Comparison of ENCODE assay signal across 28 cellular contexts in genomic region chr4:877502-877901, GRCh38. TPM values are rescaled to one million over a fixed set of nuclear protein-coding genes. Genes with fewer than 3 reads are reported as not detected.
A peak's percentile ranks its signal among the peaks of the same experiment; 100 is the strongest.
DNase-seq lines count a peak whose midpoint lies in the region; ATAC-seq, FAIRE-seq and TF ChIP-seq lines count a peak whose summit lies in the region.
"Had no signal": no experiment of that assay in that cellular context is flagged by ENCODE, and none has a peak within 500 bp of the region (broad histone marks: within the 10 kb centered on the region; RNA-seq: fewer than 3 reads in every experiment).

No MANE protein-coding gene starts in this region.

- no peaks in the 10 kb centered on the region for H3K9me3 Mint-ChIP-seq in activated T-helper 1 cell treated with anti-CD3 and anti-CD28 coated beads, Interleukin-12 subunit alpha, Interleukin-12 subunit beta, Interleukin-2, Interleukin-4 antibody, amounts not matched to agents 30 ng/mL and 10 ng/mL and 1 ng/mL, durations not matched to agents 14 hours and 24 hours and 36 hours
- peaks cover 15% of the 10 kb centered on the region for H3K9me3 Mint-ChIP-seq in glutamatergic neuron (ENCODE audit: unreplicated experiment)
- H3K9me3 Mint-ChIP-seq in WTC11, result no peaks in the 10 kb centered on the region
- H3K9me3 Mint-ChIP-seq in HFFc6, result no peaks in the 10 kb centered on the region
- H3K9me3 Mint-ChIP-seq: CD4-positive, alpha-beta T cell; H9; IgD-negative memory B cell had no signal

- POLR2A ChIA-PET in HepG2 (lab: Yijun Ruan, JAX), result no interaction called here
- POLR2A ChIA-PET in WTC11 (lab: Charles Lee), result no interaction called here

- no peak for ATAC-seq in HepG2
- no peak for ATAC-seq in right lobe of liver
- no peak for ATAC-seq in WTC11
- ATAC-seq: PC-3, Right ventricle myocardium inferior had no signal

- DNase-seq in HepG2 (ENCODE audit: low spot score) (no peak), right lobe of liver (no peak), glutamatergic neuron (no peak), WTC11 (ENCODE audit: low spot score) (no peak), HFFc6 (no peak), uterus (no peak)
- no peak for DNase-seq in activated T-helper 1 cell treated with anti-CD3 and anti-CD28 coated beads, Interleukin-12 subunit alpha, Interleukin-12 subunit beta, Interleukin-2, Interleukin-4 antibody, amounts not matched to agents 30 ng/mL and 10 ng/mL and 1 ng/mL, durations not matched to agents 14 hours and 24 hours and 36 hours (ENCODE audit: low spot score)
- DNase-seq: AML-193; CD4-positive, alpha-beta T cell; NCI-H1048; NCI-H1417; NCI-H1694; NCI-H2029 treated with DMSO at 0.1 percent for 48 hours; NCI-H446 treated with DMSO at 0.1 percent for 48 hours; NCI-H526; NCI-H82; NK-92 treated with Interleukin-12 subunit alpha and Interleukin-12 subunit beta, amount 100 ng/mL, for 24 hours; PC-3; SJCRH30 had no signal

- CTCF ChIA-PET in HepG2 (lab: Yijun Ruan, JAX; ENCODE audit: low intra/inter-chr PET ratio, low total read pairs), result no interaction called here
- CTCF ChIA-PET in WTC11 (lab: Charles Lee), result no interaction called here

- H3K27ac Mint-ChIP-seq in activated T-helper 1 cell treated with anti-CD3 and anti-CD28 coated beads, Interleukin-12 subunit alpha, Interleukin-12 subunit beta, Interleukin-2, Interleukin-4 antibody, amounts not matched to agents 30 ng/mL and 10 ng/mL and 1 ng/mL, durations not matched to agents 14 hours and 24 hours and 36 hours, result peak overlapping the region; percentile 81
- H3K27ac Mint-ChIP-seq in glutamatergic neuron (ENCODE audit: unreplicated experiment) (peak overlapping the region; percentile 18), WTC11 (no peak overlapping the region), HFFc6 (no peak overlapping the region)

- TF ChIP-seq CTCF in HepG2 (CRISPR knock-in tag; IDR thresholded peaks at IDR 0.05), result no peak
- TF ChIP-seq CTCF in right lobe of liver (IDR thresholded peaks at IDR 0.05), result no peak
- TF ChIP-seq CTCF in glutamatergic neuron (IDR thresholded peaks at IDR 0.05; ENCODE audit: partially characterized antibody, unreplicated experiment), result no peak
- TF ChIP-seq CTCF in WTC11 (IDR thresholded peaks at IDR 0.05), result no peak
- no peak for TF ChIP-seq CTCF in HFFc6 (IDR thresholded peaks at IDR 0.05)
- TF ChIP-seq CTCF in uterus (IDR thresholded peaks at IDR 0.05), result no peak

- H4K20me1 ChIP-seq in HepG2 (ENCODE audit: insufficient read depth, low read length), result no peaks in the 10 kb centered on the region

- H3K27ac ChIP-seq in HepG2 (ENCODE audit: extremely low read length, insufficient read depth, low read length), result no peak overlapping the region
- no peak overlapping the region for H3K27ac ChIP-seq in right lobe of liver
- H3K27ac ChIP-seq in uterus, result no peak overlapping the region
- H3K27ac ChIP-seq: A549; BLaER1 treated with 17β-estradiol and CSF1 and Interleukin-3, amounts not matched to agents 10 nM and 100 nM; GM23248; SJCRH30 had no signal

- H3K9me3 ChIP-seq in HepG2 (ENCODE audit: low read length) (no peaks in the 10 kb centered on the region), right lobe of liver (no peaks in the 10 kb centered on the region), uterus (no peaks in the 10 kb centered on the region)
- H3K9me3 ChIP-seq: A549; BLaER1 treated with 17β-estradiol and CSF1 and Interleukin-3, amounts not matched to agents 10 nM and 100 nM; SJCRH30 had no signal

- no peak for TF ChIP-seq RAD21 in HepG2 (CRISPR knock-in tag; IDR thresholded peaks at IDR 0.05)

- H3K4me1 Mint-ChIP-seq in activated T-helper 1 cell treated with anti-CD3 and anti-CD28 coated beads, Interleukin-12 subunit alpha, Interleukin-12 subunit beta, Interleukin-2, Interleukin-4 antibody, amounts not matched to agents 30 ng/mL and 10 ng/mL and 1 ng/mL, durations not matched to agents 14 hours and 24 hours and 36 hours (ENCODE audit: low read depth), result peaks cover 41% of the 10 kb centered on the region
- H3K4me1 Mint-ChIP-seq in glutamatergic neuron (ENCODE audit: low read depth, unreplicated experiment), result peaks cover 12% of the 10 kb centered on the region
- no peaks in the 10 kb centered on the region for H3K4me1 Mint-ChIP-seq in WTC11
- no peaks in the 10 kb centered on the region for H3K4me1 Mint-ChIP-seq in HFFc6 (ENCODE audit: low read depth)
- H3K4me1 Mint-ChIP-seq: H9 had no signal

- no peaks in the 10 kb centered on the region for H3K79me2 ChIP-seq in HepG2 (ENCODE audit: insufficient read depth, low read length)

- no peak overlapping the region for H2AFZ ChIP-seq in HepG2 (ENCODE audit: low read length)
- H2AFZ ChIP-seq: GM23248 had no signal

- WGBS in HepG2 (ENCODE audit: low lambda C conversion rate), result 94% methylated on average over 23 of the region's 25 CpGs
- 86% methylated on average over 7 of the region's 25 CpGs for WGBS in right lobe of liver (ENCODE audit: insufficient coverage, low coverage, low lambda C conversion rate, missing lambda C conversion rate)

- H3K36me3 Mint-ChIP-seq in activated T-helper 1 cell treated with anti-CD3 and anti-CD28 coated beads, Interleukin-12 subunit alpha, Interleukin-12 subunit beta, Interleukin-2, Interleukin-4 antibody, amounts not matched to agents 30 ng/mL and 10 ng/mL and 1 ng/mL, durations not matched to agents 14 hours and 24 hours and 36 hours (ENCODE audit: low read depth), result peaks cover 51% of the 10 kb centered on the region
- H3K36me3 Mint-ChIP-seq in glutamatergic neuron (ENCODE audit: unreplicated experiment) (peaks cover 9% of the 10 kb centered on the region), WTC11 (peaks cover 19% of the 10 kb centered on the region), HFFc6 (ENCODE audit: low read depth) (peaks cover 39% of the 10 kb centered on the region)

- TF ChIP-seq EP300 in HepG2 (IDR thresholded peaks at IDR 0.05; ENCODE audit: low read depth in 2 of 2, low read length in 2 of 2) (no peak), HepG2 (CRISPR knock-in tag; IDR thresholded peaks at IDR 0.05; ENCODE audit: borderline replicate concordance) (no peak)

- no peak for FAIRE-seq in HepG2 (lab: Jason Lieb, UNC)
- FAIRE-seq: A549, GM18507, HTR-8/SVneo had no signal

- intact Hi-C loops in HepG2 (cut with micrococcal nuclease; ENCODE audit: unreplicated experiment) (no loop called here), right lobe of liver (cut with DNase I) (no loop called here), uterus (cut with DNase I; ENCODE audit: low total_unique reads) (no loop called here)
- intact Hi-C loops in activated T-helper 1 cell treated with anti-CD3 and anti-CD28 coated beads, Interleukin-12 subunit alpha, Interleukin-12 subunit beta, Interleukin-2, Interleukin-4 antibody, amounts not matched to agents 30 ng/mL and 10 ng/mL and 1 ng/mL, durations not matched to agents 14 hours and 24 hours and 36 hours (cut with micrococcal nuclease), result loop anchor here (5.0 kb wide), 2 partner anchors 50 to 275 kb away; partner anchors contain the start of gene CPLX1

- peaks cover 22% of the 10 kb centered on the region for H3K4me1 ChIP-seq in HepG2 (ENCODE audit: insufficient read depth, low read length)
- H3K4me1 ChIP-seq in right lobe of liver, result no peaks in the 10 kb centered on the region
- no peaks in the 10 kb centered on the region for H3K4me1 ChIP-seq in uterus
- H3K4me1 ChIP-seq: A549 had no signal

- H3K4me3 ChIP-seq in HepG2 (replicated peaks in 1 of 3; ENCODE audit: insufficient read depth in 1 of 3, low read depth in 2 of 3, low read length in 3 of 3) (no peak overlapping the region), right lobe of liver (no peak overlapping the region), uterus (no peak overlapping the region)
- H3K4me3 ChIP-seq: A549; BLaER1 treated with 17β-estradiol and CSF1 and Interleukin-3, amounts not matched to agents 10 nM and 100 nM; GM23248; SJCRH30 had no signal

- no peak overlapping the region for H3K4me2 ChIP-seq in HepG2 (ENCODE audit: low read depth, low read length)
- H3K4me2 ChIP-seq: A549; BLaER1 treated with 17β-estradiol and CSF1 and Interleukin-3, amounts not matched to agents 10 nM and 100 nM had no signal

- TF ChIP-seq POLR2A in HepG2 (IDR thresholded peaks at IDR 0.05; ENCODE audit: insufficient read depth in 1 of 2, low read depth in 2 of 2, low read length in 2 of 2), result no peak
- TF ChIP-seq POLR2A in right lobe of liver (IDR thresholded peaks at IDR 0.05), result no peak
- TF ChIP-seq POLR2A in uterus (IDR thresholded peaks at IDR 0.05), result no peak

- no TSS peak for BruUV-seq in HepG2 (replicated peaks; lab: Mats Ljungman, UMichigan)

- H3K36me3 ChIP-seq in HepG2 (replicated peaks in 1 of 2; ENCODE audit: control insufficient read depth in 1 of 2, insufficient read depth in 2 of 2, low read length in 2 of 2), result peaks cover 7 to 29% of the 10 kb centered on the region in 2 experiments
- H3K36me3 ChIP-seq in right lobe of liver, result peaks cover 0 to 67% (median 10%) of the 10 kb centered on the region in 4 donors
- H3K36me3 ChIP-seq in uterus, result no peaks in the 10 kb centered on the region

- H3K9ac ChIP-seq in HepG2 (ENCODE audit: insufficient read depth, low read depth, low read length), result no peak overlapping the region
- H3K9ac ChIP-seq: BLaER1 treated with 17β-estradiol and CSF1 and Interleukin-3, amounts not matched to agents 10 nM and 100 nM; GM23248 had no signal

- in situ Hi-C loops in HepG2 (cut with HindIII; ENCODE audit: extremely low pct_ligation_motif_present, low pct_unique_long_range_greater_than_20kb), result no loop called here

- no peaks in the 10 kb centered on the region for H3K27me3 ChIP-seq in HepG2 (ENCODE audit: control insufficient read depth in 1 of 2, insufficient read depth in 2 of 2, low read length in 2 of 2)
- no peaks in the 10 kb centered on the region for H3K27me3 ChIP-seq in right lobe of liver
- H3K27me3 ChIP-seq in uterus, result no peaks in the 10 kb centered on the region
- H3K27me3 ChIP-seq: BLaER1 treated with 17β-estradiol and CSF1 and Interleukin-3, amounts not matched to agents 10 nM and 100 nM; SJCRH30 had no signal

- H3K27me3 Mint-ChIP-seq in activated T-helper 1 cell treated with anti-CD3 and anti-CD28 coated beads, Interleukin-12 subunit alpha, Interleukin-12 subunit beta, Interleukin-2, Interleukin-4 antibody, amounts not matched to agents 30 ng/mL and 10 ng/mL and 1 ng/mL, durations not matched to agents 14 hours and 24 hours and 36 hours (ENCODE audit: insufficient read depth), result no peaks in the 10 kb centered on the region
- H3K27me3 Mint-ChIP-seq in glutamatergic neuron (ENCODE audit: unreplicated experiment) (peaks cover 6% of the 10 kb centered on the region), WTC11 (ENCODE audit: low read depth) (no peaks in the 10 kb centered on the region), HFFc6 (ENCODE audit: insufficient read depth) (peaks cover 5% of the 10 kb centered on the region; the same call in 1 of the 2 replicates)
- H3K27me3 Mint-ChIP-seq: CD4-positive, alpha-beta T cell; IgD-negative memory B cell had no signal

- H3K4me3 Mint-ChIP-seq in activated T-helper 1 cell treated with anti-CD3 and anti-CD28 coated beads, Interleukin-12 subunit alpha, Interleukin-12 subunit beta, Interleukin-2, Interleukin-4 antibody, amounts not matched to agents 30 ng/mL and 10 ng/mL and 1 ng/mL, durations not matched to agents 14 hours and 24 hours and 36 hours, result no peak overlapping the region
- H3K4me3 Mint-ChIP-seq in glutamatergic neuron (ENCODE audit: unreplicated experiment) (no peak overlapping the region), WTC11 (no peak overlapping the region), HFFc6 (no peak overlapping the region)
- H3K4me3 Mint-ChIP-seq: H9, IgD-negative memory B cell had no signal

RNA-seq across cellular contexts. Expression of gene CPLX1, which starts 51.6 kb away (rescaled TPM):
- total RNA-seq in HepG2 (2016; rRNA removed; fragmentation: Illumina TruSeq; extraction: Trizol), result 0.18 and 0.36 TPM in 2 replicates
- 0.30 TPM in 1 of 2 replicates, not detected in the other for total RNA-seq in HepG2 (2016; cell fraction: cytosol; rRNA removed; fragmentation: Illumina TruSeq; extraction: Trizol; ENCODE audit: low read depth)
- 0.16 and 0.24 TPM in 2 replicates for total RNA-seq in HepG2 (2016; cell fraction: insoluble cytoplasmic fraction; rRNA removed; fragmentation: Illumina TruSeq; extraction: Trizol)
- 0.37 and 0.48 TPM in 2 replicates for total RNA-seq in HepG2 (2016; cell fraction: membrane; rRNA removed; fragmentation: Illumina TruSeq; extraction: Trizol)
- total RNA-seq in HepG2 (2016; cell fraction: nucleus; rRNA removed; fragmentation: Illumina TruSeq; extraction: Trizol), result not detected in 2 replicates
- 0.18 and 0.57 TPM in 2 replicates for polyA plus RNA-seq in HepG2 (2011; rRNA removed)
- polyA plus RNA-seq in HepG2 (2011; cell fraction: cytosol; rRNA removed), result 0.08 and 0.18 TPM in 2 replicates
- 0.58 and 0.95 TPM in 2 replicates for polyA plus RNA-seq in HepG2 (2011; cell fraction: nucleus; rRNA removed)
- polyA plus RNA-seq in HepG2 (2012), result 0.87 and 3.8 TPM in 2 replicates
- polyA plus RNA-seq in HepG2 (2016; cell fraction: cytosol; fragmentation: Illumina TruSeq; extraction: Trizol; ENCODE audit: low read depth), result 0.68 and 0.69 TPM in 2 replicates
- polyA plus RNA-seq in HepG2 (2016; cell fraction: insoluble cytoplasmic fraction; fragmentation: Illumina TruSeq; extraction: Trizol; ENCODE audit: low read depth), result 0.49 and 0.90 TPM in 2 replicates
- polyA plus RNA-seq in HepG2 (2016; cell fraction: membrane; fragmentation: Illumina TruSeq; extraction: Trizol; ENCODE audit: low read depth), result 0.89 and 1.3 TPM in 2 replicates
- 0.38 and 0.60 TPM in 2 replicates for polyA plus RNA-seq in HepG2 (2016; cell fraction: nucleus; fragmentation: Illumina TruSeq; extraction: Trizol; ENCODE audit: insufficient read depth, low read depth)
- polyA minus RNA-seq in HepG2 (2011; rRNA and poly(A)+ RNA removed; ENCODE audit: low replicate concordance), result 0.12 and 0.68 TPM in 2 replicates
- 0.30 TPM in 1 of 2 replicates, not detected in the other for polyA minus RNA-seq in HepG2 (2011; cell fraction: cytosol; rRNA and poly(A)+ RNA removed)
- 0.25 TPM in 1 of 2 replicates, not detected in the other for polyA minus RNA-seq in HepG2 (2011; cell fraction: nucleus; rRNA and poly(A)+ RNA removed)
- 1 to 10 TPM in 5 of 6 experiments, under 1 TPM in 1; 0.86 to 3.7 (median 2.4) TPM for total RNA-seq in right lobe of liver
- 1.3 and 1.5 TPM in 2 replicates for total RNA-seq in activated T-helper 1 cell treated with anti-CD3 and anti-CD28 coated beads, Interleukin-12 subunit alpha, Interleukin-12 subunit beta, Interleukin-2, Interleukin-4 antibody, amounts not matched to agents 30 ng/mL and 10 ng/mL and 1 ng/mL, durations not matched to agents 14 hours and 24 hours and 36 hours
- 115 TPM for total RNA-seq in glutamatergic neuron (ENCODE audit: unreplicated experiment)
- total RNA-seq in WTC11 (2021), result 1.5 to 3.5 TPM (median 2.0 TPM) in 3 replicates
- total RNA-seq in HFFc6 (2021; fragmentation: NEBNext Ultra II Directional; extraction: Animal tissue kit (Norgen Biotek cat#: 25700)), result under 1 TPM in 5 of 6 experiments, not detected in 1; 0.12 to 0.32 (median 0.20) TPM
- 10 to 100 TPM in 1 of 4 donors, 1 to 10 TPM in 1, under 1 TPM in 2; 0.14 to 15.1 (median 2.0) TPM for total RNA-seq in uterus
- total RNA-seq: Daoy, GM23248 had no signal
- polyA plus RNA-seq: GM23248, IgD-negative memory B cell had no signal

RNA-seq across cellular contexts. Expression of gene GAK, which starts 54.6 kb away (rescaled TPM):
- total RNA-seq in HepG2 (2016; rRNA removed; fragmentation: Illumina TruSeq; extraction: Trizol) (28.0 and 44.3 TPM in 2 replicates), right lobe of liver (10 to 100 TPM; 53.2 to 85.0 (median 64.5) TPM), glutamatergic neuron (ENCODE audit: unreplicated experiment) (123 TPM), WTC11 (2021) (108 to 121 TPM (median 108 TPM) in 3 replicates), uterus (1,000 to 10,000 TPM in 1 of 4 donors, 100 to 1,000 TPM in 1, 10 to 100 TPM in 2; 50.6 to 1,098 (median 104) TPM)
- 9.9 and 11.6 TPM in 2 replicates for total RNA-seq in HepG2 (2016; cell fraction: cytosol; rRNA removed; fragmentation: Illumina TruSeq; extraction: Trizol; ENCODE audit: low read depth)
- total RNA-seq in HepG2 (2016; cell fraction: insoluble cytoplasmic fraction; rRNA removed; fragmentation: Illumina TruSeq; extraction: Trizol), result 24.5 and 43.0 TPM in 2 replicates
- 17.1 and 19.6 TPM in 2 replicates for total RNA-seq in HepG2 (2016; cell fraction: membrane; rRNA removed; fragmentation: Illumina TruSeq; extraction: Trizol)
- total RNA-seq in HepG2 (2016; cell fraction: nucleus; rRNA removed; fragmentation: Illumina TruSeq; extraction: Trizol), result 31.0 and 34.6 TPM in 2 replicates
- polyA plus RNA-seq in HepG2 (2011; rRNA removed), result 17.5 and 22.2 TPM in 2 replicates
- 10.0 and 13.8 TPM in 2 replicates for polyA plus RNA-seq in HepG2 (2011; cell fraction: cytosol; rRNA removed)
- polyA plus RNA-seq in HepG2 (2011; cell fraction: nucleus; rRNA removed), result 116 and 155 TPM in 2 replicates
- 26.0 and 32.2 TPM in 2 replicates for polyA plus RNA-seq in HepG2 (2012)
- 5.1 and 5.7 TPM in 2 replicates for polyA plus RNA-seq in HepG2 (2016; cell fraction: cytosol; fragmentation: Illumina TruSeq; extraction: Trizol; ENCODE audit: low read depth)
- polyA plus RNA-seq in HepG2 (2016; cell fraction: insoluble cytoplasmic fraction; fragmentation: Illumina TruSeq; extraction: Trizol; ENCODE audit: low read depth), result 23.9 and 29.6 TPM in 2 replicates
- polyA plus RNA-seq in HepG2 (2016; cell fraction: membrane; fragmentation: Illumina TruSeq; extraction: Trizol; ENCODE audit: low read depth), result 12.2 TPM in 2 replicates
- 90.4 and 98.9 TPM in 2 replicates for polyA plus RNA-seq in HepG2 (2016; cell fraction: nucleus; fragmentation: Illumina TruSeq; extraction: Trizol; ENCODE audit: insufficient read depth, low read depth)
- polyA minus RNA-seq in HepG2 (2011; rRNA and poly(A)+ RNA removed; ENCODE audit: low replicate concordance), result 24.0 and 27.1 TPM in 2 replicates
- polyA minus RNA-seq in HepG2 (2011; cell fraction: cytosol; rRNA and poly(A)+ RNA removed), result 17.5 and 19.4 TPM in 2 replicates
- 30.3 and 44.2 TPM in 2 replicates for polyA minus RNA-seq in HepG2 (2011; cell fraction: nucleus; rRNA and poly(A)+ RNA removed)
- total RNA-seq in activated T-helper 1 cell treated with anti-CD3 and anti-CD28 coated beads, Interleukin-12 subunit alpha, Interleukin-12 subunit beta, Interleukin-2, Interleukin-4 antibody, amounts not matched to agents 30 ng/mL and 10 ng/mL and 1 ng/mL, durations not matched to agents 14 hours and 24 hours and 36 hours, result 146 and 149 TPM in 2 replicates
- total RNA-seq in HFFc6 (2021; fragmentation: NEBNext Ultra II Directional; extraction: Animal tissue kit (Norgen Biotek cat#: 25700)), result 10 to 100 TPM; 65.8 to 72.9 (median 69.1) TPM

RNA-seq across cellular contexts. Expression of gene TMEM175, which starts 54.8 kb away (rescaled TPM):
- 1.6 and 5.1 TPM in 2 replicates for total RNA-seq in HepG2 (2016; rRNA removed; fragmentation: Illumina TruSeq; extraction: Trizol)
- total RNA-seq in HepG2 (2016; cell fraction: cytosol; rRNA removed; fragmentation: Illumina TruSeq; extraction: Trizol; ENCODE audit: low read depth), result 1.9 and 3.4 TPM in 2 replicates
- total RNA-seq in HepG2 (2016; cell fraction: insoluble cytoplasmic fraction; rRNA removed; fragmentation: Illumina TruSeq; extraction: Trizol), result 1.1 and 3.6 TPM in 2 replicates
- total RNA-seq in HepG2 (2016; cell fraction: membrane; rRNA removed; fragmentation: Illumina TruSeq; extraction: Trizol), result 2.0 and 2.5 TPM in 2 replicates
- total RNA-seq in HepG2 (2016; cell fraction: nucleus; rRNA removed; fragmentation: Illumina TruSeq; extraction: Trizol), result 5.8 and 6.7 TPM in 2 replicates
- 9.9 and 20.1 TPM in 2 replicates for polyA plus RNA-seq in HepG2 (2011; rRNA removed)
- polyA plus RNA-seq in HepG2 (2011; cell fraction: cytosol; rRNA removed), result 6.1 TPM in 2 replicates
- 134 and 138 TPM in 2 replicates for polyA plus RNA-seq in HepG2 (2011; cell fraction: nucleus; rRNA removed)
- polyA plus RNA-seq in HepG2 (2012), result 7.2 and 10.7 TPM in 2 replicates
- polyA plus RNA-seq in HepG2 (2016; cell fraction: cytosol; fragmentation: Illumina TruSeq; extraction: Trizol; ENCODE audit: low read depth), result 1.4 and 3.1 TPM in 2 replicates
- 1.9 and 2.6 TPM in 2 replicates for polyA plus RNA-seq in HepG2 (2016; cell fraction: insoluble cytoplasmic fraction; fragmentation: Illumina TruSeq; extraction: Trizol; ENCODE audit: low read depth)
- polyA plus RNA-seq in HepG2 (2016; cell fraction: membrane; fragmentation: Illumina TruSeq; extraction: Trizol; ENCODE audit: low read depth), result 1.9 and 2.2 TPM in 2 replicates
- 19.6 and 19.8 TPM in 2 replicates for polyA plus RNA-seq in HepG2 (2016; cell fraction: nucleus; fragmentation: Illumina TruSeq; extraction: Trizol; ENCODE audit: insufficient read depth, low read depth)
- polyA minus RNA-seq in HepG2 (2011; rRNA and poly(A)+ RNA removed; ENCODE audit: low replicate concordance), result 15.5 and 17.1 TPM in 2 replicates
- 5.5 and 6.9 TPM in 2 replicates for polyA minus RNA-seq in HepG2 (2011; cell fraction: cytosol; rRNA and poly(A)+ RNA removed)
- polyA minus RNA-seq in HepG2 (2011; cell fraction: nucleus; rRNA and poly(A)+ RNA removed), result 8.6 and 9.7 TPM in 2 replicates
- 10 to 100 TPM; 22.0 to 31.8 (median 23.6) TPM for total RNA-seq in right lobe of liver
- 15.4 and 16.2 TPM in 2 replicates for total RNA-seq in activated T-helper 1 cell treated with anti-CD3 and anti-CD28 coated beads, Interleukin-12 subunit alpha, Interleukin-12 subunit beta, Interleukin-2, Interleukin-4 antibody, amounts not matched to agents 30 ng/mL and 10 ng/mL and 1 ng/mL, durations not matched to agents 14 hours and 24 hours and 36 hours
- 62.7 TPM for total RNA-seq in glutamatergic neuron (ENCODE audit: unreplicated experiment)
- 6.4 to 10.6 TPM (median 9.2 TPM) in 3 replicates for total RNA-seq in WTC11 (2021)
- 10 to 100 TPM; 27.8 to 41.8 (median 34.1) TPM for total RNA-seq in HFFc6 (2021; fragmentation: NEBNext Ultra II Directional; extraction: Animal tissue kit (Norgen Biotek cat#: 25700))
- 10 to 100 TPM in 3 of 4 donors, 1 to 10 TPM in 1; 9.9 to 39.7 (median 26.3) TPM for total RNA-seq in uterus

Comparison
In these comparisons a context has a peak if more than half of its experiments do, and no peak if none do; other contexts are left out.
1. H3K27ac Mint-ChIP-seq: peak in activated T-helper 1 cell treated with anti-CD3 and anti-CD28 coated beads, Interleukin-12 subunit alpha, Interleukin-12 subunit beta, Interleukin-2, Interleukin-4 antibody, amounts not matched to agents 30 ng/mL and 10 ng/mL and 1 ng/mL, durations not matched to agents 14 hours and 24 hours and 36 hours (single experiment) and glutamatergic neuron (single experiment); none in WTC11 (single experiment) and HFFc6 (single experiment).